Comparison of ENCODE assay signal across 1 cellular context in the genomic region with DNA sequence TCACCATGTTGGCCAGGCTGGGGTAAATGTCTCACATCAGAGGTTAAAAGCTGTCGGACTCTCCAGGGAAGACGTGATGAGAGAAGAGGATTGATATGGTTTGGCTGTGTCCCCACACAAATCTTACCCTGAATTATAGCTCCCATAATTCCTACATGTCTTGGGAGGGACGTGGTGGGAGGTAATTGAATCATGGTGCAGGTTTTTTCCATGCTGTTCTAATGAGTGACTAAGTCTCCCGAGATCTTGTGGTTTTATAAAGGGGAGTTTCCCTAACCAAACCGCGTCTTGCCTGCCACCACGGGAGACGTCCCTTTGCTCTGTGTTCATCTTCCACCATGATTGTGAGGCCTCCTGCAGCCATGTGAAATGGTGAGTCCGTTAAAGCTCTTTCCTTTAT.
TF ChIP-seq lines count a peak whose summit lies in the region.

No MANE protein-coding gene starts in this region.

TF ChIP-seq in GM12878, 131 proteins besides CTCF, POLR2A, EP300 and RAD21:
- TF ChIP-seq, protein P1, sequence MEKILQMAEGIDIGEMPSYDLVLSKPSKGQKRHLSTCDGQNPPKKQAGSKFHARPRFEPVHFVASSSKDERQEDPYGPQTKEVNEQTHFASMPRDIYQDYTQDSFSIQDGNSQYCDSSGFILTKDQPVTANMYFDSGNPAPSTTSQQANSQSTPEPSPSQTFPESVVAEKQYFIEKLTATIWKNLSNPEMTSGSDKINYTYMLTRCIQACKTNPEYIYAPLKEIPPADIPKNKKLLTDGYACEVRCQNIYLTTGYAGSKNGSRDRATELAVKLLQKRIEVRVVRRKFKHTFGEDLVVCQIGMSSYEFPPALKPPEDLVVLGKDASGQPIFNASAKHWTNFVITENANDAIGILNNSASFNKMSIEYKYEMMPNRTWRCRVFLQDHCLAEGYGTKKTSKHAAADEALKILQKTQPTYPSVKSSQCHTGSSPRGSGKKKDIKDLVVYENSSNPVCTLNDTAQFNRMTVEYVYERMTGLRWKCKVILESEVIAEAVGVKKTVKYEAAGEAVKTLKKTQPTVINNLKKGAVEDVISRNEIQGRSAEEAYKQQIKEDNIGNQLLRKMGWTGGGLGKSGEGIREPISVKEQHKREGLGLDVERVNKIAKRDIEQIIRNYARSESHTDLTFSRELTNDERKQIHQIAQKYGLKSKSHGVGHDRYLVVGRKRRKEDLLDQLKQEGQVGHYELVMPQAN (conservative IDR thresholded peaks at IDR 0.05), result no peak
- no peak for TF ChIP-seq BACH1 (IDR thresholded peaks at IDR 0.05; ENCODE audit: borderline replicate concordance)
- no peak for TF ChIP-seq SUPT20H (IDR thresholded peaks at IDR 0.05; ENCODE audit: borderline replicate concordance, control insufficient read depth, low read depth, low read length)
- TF ChIP-seq ZBED1 (IDR thresholded peaks at IDR 0.05; ENCODE audit: borderline replicate concordance), result no peak
- TF ChIP-seq EED (IDR thresholded peaks at IDR 0.05; ENCODE audit: low read depth), result 0 out of 2 replicates have a peak, but pooled peaks have one; percentile 14
- TF ChIP-seq, protein P2, sequence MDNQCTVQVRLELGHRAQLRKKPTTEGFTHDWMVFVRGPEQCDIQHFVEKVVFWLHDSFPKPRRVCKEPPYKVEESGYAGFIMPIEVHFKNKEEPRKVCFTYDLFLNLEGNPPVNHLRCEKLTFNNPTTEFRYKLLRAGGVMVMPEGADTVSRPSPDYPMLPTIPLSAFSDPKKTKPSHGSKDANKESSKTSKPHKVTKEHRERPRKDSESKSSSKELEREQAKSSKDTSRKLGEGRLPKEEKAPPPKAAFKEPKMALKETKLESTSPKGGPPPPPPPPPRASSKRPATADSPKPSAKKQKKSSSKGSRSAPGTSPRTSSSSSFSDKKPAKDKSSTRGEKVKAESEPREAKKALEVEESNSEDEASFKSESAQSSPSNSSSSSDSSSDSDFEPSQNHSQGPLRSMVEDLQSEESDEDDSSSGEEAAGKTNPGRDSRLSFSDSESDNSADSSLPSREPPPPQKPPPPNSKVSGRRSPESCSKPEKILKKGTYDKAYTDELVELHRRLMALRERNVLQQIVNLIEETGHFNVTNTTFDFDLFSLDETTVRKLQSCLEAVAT (IDR thresholded peaks at IDR 0.05), result 0 out of 2 replicates have a peak, but pooled peaks have one; percentile 43
- TF ChIP-seq, protein P3, sequence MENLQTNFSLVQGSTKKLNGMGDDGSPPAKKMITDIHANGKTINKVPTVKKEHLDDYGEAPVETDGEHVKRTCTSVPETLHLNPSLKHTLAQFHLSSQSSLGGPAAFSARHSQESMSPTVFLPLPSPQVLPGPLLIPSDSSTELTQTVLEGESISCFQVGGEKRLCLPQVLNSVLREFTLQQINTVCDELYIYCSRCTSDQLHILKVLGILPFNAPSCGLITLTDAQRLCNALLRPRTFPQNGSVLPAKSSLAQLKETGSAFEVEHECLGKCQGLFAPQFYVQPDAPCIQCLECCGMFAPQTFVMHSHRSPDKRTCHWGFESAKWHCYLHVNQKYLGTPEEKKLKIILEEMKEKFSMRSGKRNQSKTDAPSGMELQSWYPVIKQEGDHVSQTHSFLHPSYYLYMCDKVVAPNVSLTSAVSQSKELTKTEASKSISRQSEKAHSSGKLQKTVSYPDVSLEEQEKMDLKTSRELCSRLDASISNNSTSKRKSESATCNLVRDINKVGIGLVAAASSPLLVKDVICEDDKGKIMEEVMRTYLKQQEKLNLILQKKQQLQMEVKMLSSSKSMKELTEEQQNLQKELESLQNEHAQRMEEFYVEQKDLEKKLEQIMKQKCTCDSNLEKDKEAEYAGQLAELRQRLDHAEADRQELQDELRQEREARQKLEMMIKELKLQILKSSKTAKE (IDR thresholded peaks at IDR 0.05; ENCODE audit: low read depth, poor library complexity, severe bottlenecking), result no peak
- TF ChIP-seq EGR1 (IDR thresholded peaks at IDR 0.05; ENCODE audit: borderline replicate concordance in 1 of 2, low read depth in 2 of 2, low read length in 2 of 2), result no peak
- TF ChIP-seq RB1 (IDR thresholded peaks at IDR 0.05; ENCODE audit: borderline replicate concordance), result no peak
- 0 out of 4 replicates have a peak, but pooled peaks have one; percentile 35 to 44 for TF ChIP-seq IKZF2 (IDR thresholded peaks at IDR 0.05)
- 0 out of 2 replicates have a peak, but pooled peaks have one; percentile 47 for TF ChIP-seq CBFB (IDR thresholded peaks at IDR 0.05; ENCODE audit: low read depth)
- TF ChIP-seq CHD2 (IDR thresholded peaks at IDR 0.05; ENCODE audit: borderline replicate concordance, low read depth, low read length), result 0 out of 2 replicates have a peak, but pooled peaks have one; percentile 16
- no peak for TF ChIP-seq HDAC2 (IDR thresholded peaks at IDR 0.05)
- no peak for TF ChIP-seq ZNF384 (IDR thresholded peaks at IDR 0.05; ENCODE audit: borderline replicate concordance, low read depth, low read length)
- TF ChIP-seq YBX1 (IDR thresholded peaks at IDR 0.05), result no peak
- TF ChIP-seq RUNX3 (IDR thresholded peaks at IDR 0.05; ENCODE audit: low read length), result peak; percentile 87
- no peak for TF ChIP-seq MTA3 (IDR thresholded peaks at IDR 0.05; ENCODE audit: borderline replicate concordance, low read length)
- TF ChIP-seq TCF7 (IDR thresholded peaks at IDR 0.05; ENCODE audit: borderline replicate concordance), result no peak
- TF ChIP-seq IKZF1 (conservative IDR thresholded peaks at IDR 0.05), result peak; percentile 39
- TF ChIP-seq, protein P4, sequence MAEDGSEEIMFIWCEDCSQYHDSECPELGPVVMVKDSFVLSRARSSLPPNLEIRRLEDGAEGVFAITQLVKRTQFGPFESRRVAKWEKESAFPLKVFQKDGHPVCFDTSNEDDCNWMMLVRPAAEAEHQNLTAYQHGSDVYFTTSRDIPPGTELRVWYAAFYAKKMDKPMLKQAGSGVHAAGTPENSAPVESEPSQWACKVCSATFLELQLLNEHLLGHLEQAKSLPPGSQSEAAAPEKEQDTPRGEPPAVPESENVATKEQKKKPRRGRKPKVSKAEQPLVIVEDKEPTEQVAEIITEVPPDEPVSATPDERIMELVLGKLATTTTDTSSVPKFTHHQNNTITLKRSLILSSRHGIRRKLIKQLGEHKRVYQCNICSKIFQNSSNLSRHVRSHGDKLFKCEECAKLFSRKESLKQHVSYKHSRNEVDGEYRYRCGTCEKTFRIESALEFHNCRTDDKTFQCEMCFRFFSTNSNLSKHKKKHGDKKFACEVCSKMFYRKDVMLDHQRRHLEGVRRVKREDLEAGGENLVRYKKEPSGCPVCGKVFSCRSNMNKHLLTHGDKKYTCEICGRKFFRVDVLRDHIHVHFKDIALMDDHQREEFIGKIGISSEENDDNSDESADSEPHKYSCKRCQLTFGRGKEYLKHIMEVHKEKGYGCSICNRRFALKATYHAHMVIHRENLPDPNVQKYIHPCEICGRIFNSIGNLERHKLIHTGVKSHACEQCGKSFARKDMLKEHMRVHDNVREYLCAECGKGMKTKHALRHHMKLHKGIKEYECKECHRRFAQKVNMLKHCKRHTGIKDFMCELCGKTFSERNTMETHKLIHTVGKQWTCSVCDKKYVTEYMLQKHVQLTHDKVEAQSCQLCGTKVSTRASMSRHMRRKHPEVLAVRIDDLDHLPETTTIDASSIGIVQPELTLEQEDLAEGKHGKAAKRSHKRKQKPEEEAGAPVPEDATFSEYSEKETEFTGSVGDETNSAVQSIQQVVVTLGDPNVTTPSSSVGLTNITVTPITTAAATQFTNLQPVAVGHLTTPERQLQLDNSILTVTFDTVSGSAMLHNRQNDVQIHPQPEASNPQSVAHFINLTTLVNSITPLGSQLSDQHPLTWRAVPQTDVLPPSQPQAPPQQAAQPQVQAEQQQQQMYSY (CRISPR knock-in tag; IDR thresholded peaks at IDR 0.05), result no peak
- TF ChIP-seq CBX3 (IDR thresholded peaks at IDR 0.05; ENCODE audit: borderline replicate concordance, low read depth), result no peak
- TF ChIP-seq JUND (IDR thresholded peaks at IDR 0.05; ENCODE audit: low read depth, low read length), result no peak
- TF ChIP-seq, protein P5, sequence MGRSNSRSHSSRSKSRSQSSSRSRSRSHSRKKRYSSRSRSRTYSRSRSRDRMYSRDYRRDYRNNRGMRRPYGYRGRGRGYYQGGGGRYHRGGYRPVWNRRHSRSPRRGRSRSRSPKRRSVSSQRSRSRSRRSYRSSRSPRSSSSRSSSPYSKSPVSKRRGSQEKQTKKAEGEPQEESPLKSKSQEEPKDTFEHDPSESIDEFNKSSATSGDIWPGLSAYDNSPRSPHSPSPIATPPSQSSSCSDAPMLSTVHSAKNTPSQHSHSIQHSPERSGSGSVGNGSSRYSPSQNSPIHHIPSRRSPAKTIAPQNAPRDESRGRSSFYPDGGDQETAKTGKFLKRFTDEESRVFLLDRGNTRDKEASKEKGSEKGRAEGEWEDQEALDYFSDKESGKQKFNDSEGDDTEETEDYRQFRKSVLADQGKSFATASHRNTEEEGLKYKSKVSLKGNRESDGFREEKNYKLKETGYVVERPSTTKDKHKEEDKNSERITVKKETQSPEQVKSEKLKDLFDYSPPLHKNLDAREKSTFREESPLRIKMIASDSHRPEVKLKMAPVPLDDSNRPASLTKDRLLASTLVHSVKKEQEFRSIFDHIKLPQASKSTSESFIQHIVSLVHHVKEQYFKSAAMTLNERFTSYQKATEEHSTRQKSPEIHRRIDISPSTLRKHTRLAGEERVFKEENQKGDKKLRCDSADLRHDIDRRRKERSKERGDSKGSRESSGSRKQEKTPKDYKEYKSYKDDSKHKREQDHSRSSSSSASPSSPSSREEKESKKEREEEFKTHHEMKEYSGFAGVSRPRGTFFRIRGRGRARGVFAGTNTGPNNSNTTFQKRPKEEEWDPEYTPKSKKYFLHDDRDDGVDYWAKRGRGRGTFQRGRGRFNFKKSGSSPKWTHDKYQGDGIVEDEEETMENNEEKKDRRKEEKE (IDR thresholded peaks at IDR 0.05), result no peak
- peak; percentile 12 for TF ChIP-seq MEF2B (IDR thresholded peaks at IDR 0.05; ENCODE audit: partially characterized antibody, poor library complexity, severe bottlenecking)
- TF ChIP-seq, protein P6, sequence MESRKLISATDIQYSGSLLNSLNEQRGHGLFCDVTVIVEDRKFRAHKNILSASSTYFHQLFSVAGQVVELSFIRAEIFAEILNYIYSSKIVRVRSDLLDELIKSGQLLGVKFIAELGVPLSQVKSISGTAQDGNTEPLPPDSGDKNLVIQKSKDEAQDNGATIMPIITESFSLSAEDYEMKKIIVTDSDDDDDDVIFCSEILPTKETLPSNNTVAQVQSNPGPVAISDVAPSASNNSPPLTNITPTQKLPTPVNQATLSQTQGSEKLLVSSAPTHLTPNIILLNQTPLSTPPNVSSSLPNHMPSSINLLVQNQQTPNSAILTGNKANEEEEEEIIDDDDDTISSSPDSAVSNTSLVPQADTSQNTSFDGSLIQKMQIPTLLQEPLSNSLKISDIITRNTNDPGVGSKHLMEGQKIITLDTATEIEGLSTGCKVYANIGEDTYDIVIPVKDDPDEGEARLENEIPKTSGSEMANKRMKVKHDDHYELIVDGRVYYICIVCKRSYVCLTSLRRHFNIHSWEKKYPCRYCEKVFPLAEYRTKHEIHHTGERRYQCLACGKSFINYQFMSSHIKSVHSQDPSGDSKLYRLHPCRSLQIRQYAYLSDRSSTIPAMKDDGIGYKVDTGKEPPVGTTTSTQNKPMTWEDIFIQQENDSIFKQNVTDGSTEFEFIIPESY (IDR thresholded peaks at IDR 0.05), result no peak
- no peak for TF ChIP-seq MXI1 (IDR thresholded peaks at IDR 0.05; ENCODE audit: low read depth, low read length)
